Comparison of ENCODE assay signal across 8 cellular contexts in the genomic region with DNA sequence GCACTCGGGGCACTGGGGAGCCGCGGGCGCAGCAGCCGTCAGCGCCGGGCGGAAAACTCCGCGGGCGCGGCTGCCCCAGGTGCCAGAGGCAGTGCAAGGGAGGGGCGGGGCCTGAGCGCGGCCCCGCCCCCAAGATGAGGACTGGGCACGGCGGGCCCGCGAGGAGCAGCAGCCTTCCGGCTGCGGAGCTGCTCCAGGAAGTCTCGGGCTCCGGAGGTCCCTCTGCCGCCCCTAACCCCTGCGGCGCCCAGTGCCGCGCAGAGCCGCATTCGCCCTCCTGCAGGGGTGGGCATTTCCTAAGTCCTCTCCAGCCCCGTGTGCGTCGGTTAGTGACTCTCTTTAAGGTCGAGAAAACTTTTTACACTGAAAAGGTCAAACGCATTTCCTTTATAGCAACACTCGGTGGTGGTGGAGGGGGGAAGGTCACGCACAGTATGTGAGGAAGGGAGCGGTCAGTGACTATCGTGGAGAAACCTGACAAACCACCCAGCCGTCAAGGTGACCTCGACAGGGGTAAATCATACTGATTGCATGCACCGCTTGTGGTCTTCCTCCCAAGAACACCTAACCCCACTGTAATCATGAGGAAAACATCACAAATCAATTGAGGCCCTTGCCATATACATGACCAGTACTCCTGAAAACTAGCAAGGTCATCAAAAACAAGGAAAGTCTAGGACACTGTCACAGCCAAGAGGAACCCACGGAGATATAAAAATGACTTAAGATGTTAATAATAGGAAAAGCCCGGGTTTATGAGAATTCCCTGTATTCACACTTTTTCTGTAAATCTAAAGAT. TPM values are rescaled to one million over a fixed set of nuclear protein-coding genes. Genes with fewer than 3 reads are reported as not detected.
DNase-seq lines count a peak whose midpoint lies in the region; ATAC-seq and TF ChIP-seq lines count a peak whose summit lies in the region.

A gene (minus strand): TSS at position 60 of the 799 bp plus-strand sequence. CDS start 32,676 bp downstream, outside the sequence.

- H3K36me3 ChIP-seq in ES-I3 (ENCODE audit: insufficient read depth, low read length) (no peaks in the 10 kb centered on the region), GM23338 (ENCODE audit: insufficient read depth) (no peaks in the 10 kb centered on the region; the same call in 1 of the 2 replicates), transverse colon (no peaks in the 10 kb centered on the region)

- H3K36me3 Mint-ChIP-seq in GM23338 (ENCODE audit: low read depth): no peaks in the 10 kb centered on the region; the same call in 2 of the 3 replicates
- peaks cover 25% of the 10 kb centered on the region for H3K36me3 Mint-ChIP-seq in activated naive CD4-positive, alpha-beta T cell treated with anti-CD3 and anti-CD28 coated beads, Interleukin-2, amount 10 ng/mL, durations not matched to agents 7 days and 5 days

- TF ChIP-seq POLR2A in transverse colon (IDR thresholded peaks at IDR 0.05): peak; percentile 99

- in situ Hi-C loops in transverse colon (cut with MboI; ENCODE audit: low pct_ligation_motif_present in 1 of 4, low pct_unique_long_range_greater_than_20kb in 1 of 4, low sequenced_read_pairs in 3 of 4): loop anchor here in 2 of 4 donors (25.0 kb wide), 2 partner anchors 143 to 843 kb away; no protein-coding TSS in a partner anchor

- DNase-seq in GM23338 (ENCODE audit: low spot score): peak; percentile 87
- DNase-seq in LNCaP clone FGC (ENCODE audit: low read depth): peak; percentile 23
- DNase-seq in SK-N-DZ (ENCODE audit: low spot score): peak; percentile 60
- DNase-seq in activated naive CD4-positive, alpha-beta T cell treated with anti-CD3 and anti-CD28 coated beads, Interleukin-2, amount 10 ng/mL, durations not matched to agents 7 days and 5 days: peak; percentile 90
- peak; percentile 87 for DNase-seq in glomerular visceral epithelial cell (ENCODE audit: extremely low spot score)
- DNase-seq in pons (ENCODE audit: low spot score): peak; percentile 51
- peak; percentile 92 for DNase-seq in transverse colon

- H3K4me1 ChIP-seq in ES-I3 (ENCODE audit: insufficient read depth, low read length) (peaks cover 15% of the 10 kb centered on the region), GM23338 (ENCODE audit: insufficient read depth) (peaks cover 34% of the 10 kb centered on the region), transverse colon (peaks cover 26 to 67% (median 54%) of the 10 kb centered on the region in 4 donors)

- TF ChIP-seq CTCF in GM23338 (conservative IDR thresholded peaks at IDR 0.05; ENCODE audit: low read depth in 2 of 2) (no peak), LNCaP clone FGC (IDR thresholded peaks at IDR 0.05; ENCODE audit: control insufficient read depth, extremely low read depth, insufficient read depth) (no peak), transverse colon (IDR thresholded peaks at IDR 0.05) (peak in 2 of 5 experiments; percentile 11 to 26)

- peak; percentile 70 for ATAC-seq in GM23338

- no peak for TF ChIP-seq EP300 in transverse colon (IDR thresholded peaks at IDR 0.05; ENCODE audit: low read depth)

- peak within 1 kb of the TSS; percentile 77 for H3K4me3 Mint-ChIP-seq in GM23338
- H3K4me3 Mint-ChIP-seq in activated naive CD4-positive, alpha-beta T cell treated with anti-CD3 and anti-CD28 coated beads, Interleukin-2, amount 10 ng/mL, durations not matched to agents 7 days and 5 days: peak within 1 kb of the TSS; percentile 98

- CTCF ChIA-PET in activated naive CD4-positive, alpha-beta T cell treated with anti-CD3 and anti-CD28 coated beads, Interleukin-2, amount 10 ng/mL, durations not matched to agents 7 days and 5 days (lab: Charles Lee): interaction anchor here (1.0 to 3.8 kb wide), 2 partner anchors 39 to 62 kb away, joined by 4 to 26 read pairs; no protein-coding TSS in a partner anchor

- peak within 1 kb of the TSS; percentile 88 for H3K4me2 ChIP-seq in GM23338

- H3K9me3 Mint-ChIP-seq in GM23338: no peaks in the 10 kb centered on the region
- no peaks in the 10 kb centered on the region for H3K9me3 Mint-ChIP-seq in activated naive CD4-positive, alpha-beta T cell treated with anti-CD3 and anti-CD28 coated beads, Interleukin-2, amount 10 ng/mL, durations not matched to agents 7 days and 5 days

- H3K79me2 ChIP-seq in GM23338 (replicated peaks; ENCODE audit: insufficient read depth): peaks cover 34% of the 10 kb centered on the region

- H3K27ac ChIP-seq in GM23338 (ENCODE audit: low read depth) (peak within 1 kb of the TSS; percentile 81; the same call in 1 of the 2 replicates), transverse colon (peak within 1 kb of the TSS; percentile 99 to 100 (median 100))

- H3K9me2 ChIP-seq in GM23338 (ENCODE audit: insufficient read depth): no peaks in the 10 kb centered on the region

- peaks cover 4% of the 10 kb centered on the region; the same call in 1 of the 2 replicates for H3F3A ChIP-seq in GM23338 (replicated peaks; ENCODE audit: low read depth)

- peaks cover 31% of the 10 kb centered on the region for H3K27me3 ChIP-seq in GM23338 (ENCODE audit: insufficient read depth)
- H3K27me3 ChIP-seq in transverse colon: no peaks in the 10 kb centered on the region

- H2AFZ ChIP-seq in GM23338: peak within 1 kb of the TSS; percentile 70

- H3K9me3 ChIP-seq in ES-I3 (ENCODE audit: control insufficient read depth, insufficient read depth, low read length) (no peaks in the 10 kb centered on the region), transverse colon (no peaks in the 10 kb centered on the region)

- intact Hi-C loops in transverse colon (cut with DNase I; ENCODE audit: low total_unique reads): loop anchor here (5.0 kb wide), 1 partner anchor 48 kb away; no protein-coding TSS in a partner anchor

- H3K27me3 Mint-ChIP-seq in GM23338 (ENCODE audit: insufficient read depth, low read depth, poor library complexity): peaks cover 19% of the 10 kb centered on the region
- no peaks in the 10 kb centered on the region for H3K27me3 Mint-ChIP-seq in activated naive CD4-positive, alpha-beta T cell treated with anti-CD3 and anti-CD28 coated beads, Interleukin-2, amount 10 ng/mL, durations not matched to agents 7 days and 5 days

- 5 to 31% methylated on average over 2 to 21 of the region's 45 CpGs for WGBS in transverse colon (ENCODE audit: low coverage in 1 of 2), 2 donors

- H3K27ac Mint-ChIP-seq in GM23338: no peak within 1 kb of the TSS; the same call in 1 of the 2 replicates
- H3K27ac Mint-ChIP-seq in activated naive CD4-positive, alpha-beta T cell treated with anti-CD3 and anti-CD28 coated beads, Interleukin-2, amount 10 ng/mL, durations not matched to agents 7 days and 5 days: peak within 1 kb of the TSS; percentile 91

- peak within 1 kb of the TSS; percentile 80 for H3K9ac ChIP-seq in ES-I3 (ENCODE audit: low read depth, low read length)

- H3K4me3 ChIP-seq in GM23338: peak within 1 kb of the TSS; percentile 73
- H3K4me3 ChIP-seq in LNCaP clone FGC (ENCODE audit: low read depth, low read length): peak within 1 kb of the TSS; percentile 83
- H3K4me3 ChIP-seq in transverse colon: peak within 1 kb of the TSS; percentile 86 to 96 (median 90)

- peaks cover 55% of the 10 kb centered on the region for H3K4me1 Mint-ChIP-seq in GM23338
- peaks cover 44% of the 10 kb centered on the region for H3K4me1 Mint-ChIP-seq in activated naive CD4-positive, alpha-beta T cell treated with anti-CD3 and anti-CD28 coated beads, Interleukin-2, amount 10 ng/mL, durations not matched to agents 7 days and 5 days

- peaks cover 10% of the 10 kb centered on the region for H4K20me1 ChIP-seq in GM23338 (replicated peaks; ENCODE audit: insufficient read depth)

TF ChIP-seq in GM23338, 12 proteins besides CTCF, POLR2A, EP300 and RAD21:
- no peak for TF ChIP-seq ZNF114 (CRISPR knock-in tag; IDR thresholded peaks at IDR 0.05)
- TF ChIP-seq, protein P1, sequence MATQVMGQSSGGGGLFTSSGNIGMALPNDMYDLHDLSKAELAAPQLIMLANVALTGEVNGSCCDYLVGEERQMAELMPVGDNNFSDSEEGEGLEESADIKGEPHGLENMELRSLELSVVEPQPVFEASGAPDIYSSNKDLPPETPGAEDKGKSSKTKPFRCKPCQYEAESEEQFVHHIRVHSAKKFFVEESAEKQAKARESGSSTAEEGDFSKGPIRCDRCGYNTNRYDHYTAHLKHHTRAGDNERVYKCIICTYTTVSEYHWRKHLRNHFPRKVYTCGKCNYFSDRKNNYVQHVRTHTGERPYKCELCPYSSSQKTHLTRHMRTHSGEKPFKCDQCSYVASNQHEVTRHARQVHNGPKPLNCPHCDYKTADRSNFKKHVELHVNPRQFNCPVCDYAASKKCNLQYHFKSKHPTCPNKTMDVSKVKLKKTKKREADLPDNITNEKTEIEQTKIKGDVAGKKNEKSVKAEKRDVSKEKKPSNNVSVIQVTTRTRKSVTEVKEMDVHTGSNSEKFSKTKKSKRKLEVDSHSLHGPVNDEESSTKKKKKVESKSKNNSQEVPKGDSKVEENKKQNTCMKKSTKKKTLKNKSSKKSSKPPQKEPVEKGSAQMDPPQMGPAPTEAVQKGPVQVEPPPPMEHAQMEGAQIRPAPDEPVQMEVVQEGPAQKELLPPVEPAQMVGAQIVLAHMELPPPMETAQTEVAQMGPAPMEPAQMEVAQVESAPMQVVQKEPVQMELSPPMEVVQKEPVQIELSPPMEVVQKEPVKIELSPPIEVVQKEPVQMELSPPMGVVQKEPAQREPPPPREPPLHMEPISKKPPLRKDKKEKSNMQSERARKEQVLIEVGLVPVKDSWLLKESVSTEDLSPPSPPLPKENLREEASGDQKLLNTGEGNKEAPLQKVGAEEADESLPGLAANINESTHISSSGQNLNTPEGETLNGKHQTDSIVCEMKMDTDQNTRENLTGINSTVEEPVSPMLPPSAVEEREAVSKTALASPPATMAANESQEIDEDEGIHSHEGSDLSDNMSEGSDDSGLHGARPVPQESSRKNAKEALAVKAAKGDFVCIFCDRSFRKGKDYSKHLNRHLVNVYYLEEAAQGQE (IDR thresholded peaks at IDR 0.05; ENCODE audit: unreplicated experiment): no peak
- TF ChIP-seq POLR2AphosphoS5 (IDR thresholded peaks at IDR 0.05; ENCODE audit: low read depth): peak; percentile 70
- TF ChIP-seq EZH2 (IDR thresholded peaks at IDR 0.05; ENCODE audit: low read depth, unreplicated experiment): no peak
- TF ChIP-seq NANOG (IDR thresholded peaks at IDR 0.05; ENCODE audit: borderline replicate concordance): no peak

RNA-seq across cellular contexts. Expression of the gene that starts here (rescaled TPM):
- 38.9 and 42.3 TPM in 2 replicates for total RNA-seq in GM23338 (2014; rRNA removed; shearing (Covaris generic))
- polyA plus RNA-seq in GM23338 (2016; fragmentation: Nextera tagmentation; extraction: Ambion mirVana): 70.0 and 73.7 TPM in 2 replicates
- polyA plus RNA-seq in SK-N-DZ (2014; cell fraction: cytosol; rRNA removed): 1.2 and 1.7 TPM in 2 replicates
- 0.92 and 1.2 TPM in 2 replicates for polyA plus RNA-seq in SK-N-DZ (2014; cell fraction: nucleus; rRNA removed)
- 100 to 1,000 TPM; 134 to 247 (median 219) TPM for total RNA-seq in transverse colon

Comparison
In these comparisons a context has a peak if more than half of its experiments do, and no peak if none do; other contexts are left out.
1. Peak in every context shown above with its lines: DNase-seq, ATAC-seq, H3K4me3 ChIP-seq and H3K27ac ChIP-seq.
2. DNase-seq: peak in every context shown above with its lines; median percentile 92 in transverse colon; 90 in activated naive CD4-positive, alpha-beta T cell treated with anti-CD3 and anti-CD28 coated beads, Interleukin-2, amount 10 ng/mL, durations not matched to agents 7 days and 5 days; 87 in GM23338; 87 in glomerular visceral epithelial cell; 60 in SK-N-DZ; 51 in pons; 23 in LNCaP clone FGC.